Comparison of ENCODE assay signal across 8 cellular contexts in genomic region chr17:5486206-5487124, GRCh38.
DNase-seq lines count a peak whose midpoint lies in the region; ATAC-seq lines count a peak whose summit lies in the region.

Gene MIS12 (plus strand): TSS chr17:5486566. CDS start chr17:5488863, 2,297 bp downstream.

- peak within 1 kb of the TSS; percentile 93 for H3K4me3 Mint-ChIP-seq in central memory CD8-positive, alpha-beta T cell

- peaks cover 51% of the 10 kb centered on the region for H3K36me3 Mint-ChIP-seq in central memory CD8-positive, alpha-beta T cell (ENCODE audit: insufficient read depth)

- H3K27ac Mint-ChIP-seq in central memory CD8-positive, alpha-beta T cell (ENCODE audit: low read depth) = peak within 1 kb of the TSS; percentile 97

- H3K9me3 Mint-ChIP-seq in central memory CD8-positive, alpha-beta T cell = no peaks in the 10 kb centered on the region

- H3K27me3 Mint-ChIP-seq in central memory CD8-positive, alpha-beta T cell = no peaks in the 10 kb centered on the region

- ATAC-seq in GM19025 (IDR thresholded peaks at IDR 0.05; ENCODE audit: low read depth, unreplicated experiment) (peak; percentile 83), HG03342 (IDR thresholded peaks at IDR 0.05; ENCODE audit: unreplicated experiment) (peak; percentile 78)
- peak; percentile 88 for ATAC-seq in central memory CD8-positive, alpha-beta T cell (replicated peaks; ENCODE audit: extremely low read depth, poor library complexity, severe bottlenecking)

- DNase-seq in AG08396 (ENCODE audit: low spot score) = peak; percentile 98
- peak; percentile 98 to 99 for DNase-seq in NCI-H446 (lab: John Stamatoyannopoulos, UW)
- DNase-seq in activated CD4-positive, CD25-positive, alpha-beta regulatory T cell treated with anti-CD3 and anti-CD28 coated beads, Interleukin-2, amount 50 U/mL, for 16 hours (ENCODE audit: low read depth, low spot score) = peak; percentile 97
- DNase-seq in central memory CD8-positive, alpha-beta T cell (ENCODE audit: low spot score in 2 of 2) = peak; percentile 86 to 96
- DNase-seq in iris pigment epithelial cell (ENCODE audit: low read depth) = peak; percentile 99
- DNase-seq in stimulated activated CD4-positive, alpha-beta T cell treated with anti-CD3 and anti-CD28 coated beads, Interleukin-12 subunit alpha, Interleukin-12 subunit beta, amount 100 ng/mL, for 4 hours = peak; percentile 94

- peaks cover 37% of the 10 kb centered on the region for H3K4me1 Mint-ChIP-seq in central memory CD8-positive, alpha-beta T cell

Comparison
In these comparisons a context has a peak if more than half of its experiments do, and no peak if none do; other contexts are left out.
1. Peak in every context shown above with its lines: DNase-seq and ATAC-seq.